In the genomic region with DNA sequence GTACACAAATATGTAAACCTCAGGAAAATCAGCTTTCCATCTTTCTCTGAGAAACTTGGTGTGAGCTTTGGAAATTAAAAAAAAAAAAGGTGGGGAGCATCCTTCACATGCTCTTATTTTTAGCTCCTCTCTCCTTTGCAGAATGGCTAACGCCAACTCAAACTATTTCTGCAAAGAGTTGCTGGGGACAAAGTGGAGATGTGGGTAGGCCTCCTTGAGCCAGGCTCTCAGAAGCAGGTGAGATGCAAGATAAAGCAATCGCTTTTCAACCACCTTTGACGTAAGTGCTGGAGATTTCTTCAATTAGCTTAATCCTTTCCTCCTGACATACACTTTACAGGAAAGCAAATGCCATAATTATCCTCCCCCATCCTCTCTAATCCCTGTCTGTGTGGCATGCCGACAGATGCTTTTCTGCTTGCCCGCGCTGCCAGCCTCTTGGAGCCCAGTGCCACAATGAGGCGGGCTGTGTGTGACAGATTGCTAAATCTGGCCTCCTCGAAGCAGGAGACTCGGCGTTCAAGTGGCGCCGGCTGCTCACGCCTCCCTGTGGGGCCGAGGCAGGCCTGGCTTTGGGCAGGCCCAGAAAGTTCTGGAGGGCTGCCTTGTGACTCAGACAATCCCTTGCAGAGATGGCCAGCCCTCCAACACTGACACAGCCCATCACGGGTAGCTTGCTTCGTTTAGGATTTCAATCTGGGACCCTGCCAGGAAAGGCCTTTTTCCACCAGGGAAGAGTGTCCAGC, we compare ENCODE assay signal across 11 cellular contexts.
DNase-seq lines count a peak whose midpoint lies in the region; ATAC-seq lines count a peak whose summit lies in the region.
"Had no signal": no experiment of that assay in that cellular context is flagged by ENCODE, and none has a peak within 500 bp of the region (broad histone marks: within the 10 kb centered on the region; RNA-seq: fewer than 3 reads in every experiment).

No MANE protein-coding gene starts in this region.

- ATAC-seq in GM21367 (IDR thresholded peaks at IDR 0.05; ENCODE audit: unreplicated experiment) (no peak), HG02885 (IDR thresholded peaks at IDR 0.05; ENCODE audit: poor library complexity, unreplicated experiment) (no peak)

- DNase-seq in AG08396 (ENCODE audit: low spot score) (peak; percentile 66), NCI-H446 treated with DMSO at 0.1 percent for 48 hours (lab: John Stamatoyannopoulos, UW) (peak; percentile 79), fibroblast of gingiva (ENCODE audit: low read depth) (peak; percentile 96), nucleus accumbens (lab: John Stamatoyannopoulos, UW) (peak in 29 of 56 donors; percentile 1 to 56 (median 14))
- no peak for DNase-seq in activated CD4-positive, alpha-beta T cell treated with anti-CD3 and anti-CD28 coated beads, Interleukin-2, amount 50 U/mL, for 4 hours
- DNase-seq in stimulated activated CD4-positive, alpha-beta T cell treated with anti-CD3 and anti-CD28 coated beads, Interleukin-1b, Interleukin-23, amount 100 ng/mL, for 48 hours: no peak
- DNase-seq: ACHN; activated effector memory CD4-positive, alpha-beta T cell treated with anti-CD3 and anti-CD28 coated beads, Interleukin-2, amount 50 U/mL, for 16 hours; Karpas-422 had no signal

Comparison
In these comparisons a context has a peak if more than half of its experiments do, and no peak if none do; other contexts are left out.
1. DNase-seq: peak in AG08396 (single experiment), NCI-H446 treated with DMSO at 0.1 percent for 48 hours (single experiment), fibroblast of gingiva (single experiment) and nucleus accumbens (29 of 56); none in activated CD4-positive, alpha-beta T cell treated with anti-CD3 and anti-CD28 coated beads, Interleukin-2, amount 50 U/mL, for 4 hours (0 of 2) and stimulated activated CD4-positive, alpha-beta T cell treated with anti-CD3 and anti-CD28 coated beads, Interleukin-1b, Interleukin-23, amount 100 ng/mL, for 48 hours (single experiment).